Comparison of ENCODE assay signal across 1 cellular context in the genomic region with DNA sequence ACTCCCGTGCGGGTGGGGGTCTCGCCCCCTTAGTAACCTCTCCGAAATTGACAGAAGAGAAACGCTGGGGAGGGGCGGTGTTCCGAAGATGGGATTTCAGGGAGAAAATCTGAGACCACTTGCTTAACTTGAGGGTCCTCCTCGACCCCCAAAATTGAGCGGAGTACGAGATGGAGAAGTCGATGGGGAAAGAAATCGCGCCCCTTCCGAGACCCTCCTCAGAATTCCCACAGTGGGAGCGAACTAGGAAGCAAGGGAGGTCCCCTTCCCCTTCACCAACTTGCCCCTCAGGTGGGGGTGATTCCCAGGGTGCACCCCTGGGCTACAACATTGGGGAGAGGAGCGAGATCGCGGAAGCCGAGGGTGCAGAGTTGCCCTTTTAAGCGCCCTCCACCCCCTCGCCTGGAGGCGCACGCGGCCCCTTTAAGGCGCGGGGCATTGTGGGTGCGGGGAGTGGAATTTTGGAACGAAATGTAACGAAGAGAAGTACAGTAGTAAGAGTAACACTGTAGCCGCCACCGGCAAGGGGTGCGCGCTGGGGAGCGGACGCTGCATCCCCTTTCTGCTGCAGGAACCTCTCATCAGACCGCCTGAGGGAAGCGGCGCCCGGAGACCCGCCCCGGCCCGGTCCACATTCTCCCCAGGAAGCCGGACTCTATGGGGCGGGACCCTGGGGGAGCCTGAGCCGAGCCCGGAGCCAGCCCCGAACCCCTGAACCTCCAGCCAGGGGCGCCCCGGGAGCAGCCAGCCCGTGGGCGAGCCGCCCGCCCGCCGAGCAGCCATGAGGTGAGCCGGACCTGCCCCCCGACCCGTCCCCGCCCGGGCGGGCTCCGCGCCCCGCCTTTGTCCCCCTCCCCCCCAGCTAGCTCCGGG.
TF ChIP-seq lines count a peak whose summit lies in the region.

A gene (plus strand): TSS at position 489 of the 873 bp plus-strand sequence. CDS start 293 bp downstream, at position 782.

TF ChIP-seq in GM12878, 131 proteins besides CTCF, POLR2A, EP300 and RAD21 (continued from another document):
- TF ChIP-seq, protein P1, sequence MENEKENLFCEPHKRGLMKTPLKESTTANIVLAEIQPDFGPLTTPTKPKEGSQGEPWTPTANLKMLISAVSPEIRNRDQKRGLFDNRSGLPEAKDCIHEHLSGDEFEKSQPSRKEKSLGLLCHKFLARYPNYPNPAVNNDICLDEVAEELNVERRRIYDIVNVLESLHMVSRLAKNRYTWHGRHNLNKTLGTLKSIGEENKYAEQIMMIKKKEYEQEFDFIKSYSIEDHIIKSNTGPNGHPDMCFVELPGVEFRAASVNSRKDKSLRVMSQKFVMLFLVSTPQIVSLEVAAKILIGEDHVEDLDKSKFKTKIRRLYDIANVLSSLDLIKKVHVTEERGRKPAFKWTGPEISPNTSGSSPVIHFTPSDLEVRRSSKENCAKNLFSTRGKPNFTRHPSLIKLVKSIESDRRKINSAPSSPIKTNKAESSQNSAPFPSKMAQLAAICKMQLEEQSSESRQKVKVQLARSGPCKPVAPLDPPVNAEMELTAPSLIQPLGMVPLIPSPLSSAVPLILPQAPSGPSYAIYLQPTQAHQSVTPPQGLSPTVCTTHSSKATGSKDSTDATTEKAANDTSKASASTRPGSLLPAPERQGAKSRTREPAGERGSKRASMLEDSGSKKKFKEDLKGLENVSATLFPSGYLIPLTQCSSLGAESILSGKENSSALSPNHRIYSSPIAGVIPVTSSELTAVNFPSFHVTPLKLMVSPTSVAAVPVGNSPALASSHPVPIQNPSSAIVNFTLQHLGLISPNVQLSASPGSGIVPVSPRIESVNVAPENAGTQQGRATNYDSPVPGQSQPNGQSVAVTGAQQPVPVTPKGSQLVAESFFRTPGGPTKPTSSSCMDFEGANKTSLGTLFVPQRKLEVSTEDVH (IDR thresholded peaks at IDR 0.05; ENCODE audit: low read depth, partially characterized antibody), result peak; percentile 39
- peak; percentile 90 for TF ChIP-seq POLR2AphosphoS2 (IDR thresholded peaks at IDR 0.05; ENCODE audit: low read depth, low read length)
- TF ChIP-seq ETV6 (conservative IDR thresholded peaks at IDR 0.05 in 1 of 2, IDR thresholded peaks at IDR 0.05 in 1 of 2; ENCODE audit: borderline replicate concordance in 1 of 2, low read depth in 1 of 2), result no peak
- peak; percentile 99 for TF ChIP-seq POLR2AphosphoS5 (IDR thresholded peaks at IDR 0.05; ENCODE audit: low read length)
- TF ChIP-seq NR2C1 (IDR thresholded peaks at IDR 0.05), result no peak
- peak; percentile 58 for TF ChIP-seq IKZF1 (conservative IDR thresholded peaks at IDR 0.05)
- TF ChIP-seq GATAD2B (conservative IDR thresholded peaks at IDR 0.05; ENCODE audit: low read depth), result peak; percentile 54; the same call in 1 of the 2 replicates
- TF ChIP-seq RB1 (IDR thresholded peaks at IDR 0.05; ENCODE audit: borderline replicate concordance), result no peak
- TF ChIP-seq NRF1 (conservative IDR thresholded peaks at IDR 0.05; ENCODE audit: low read depth, low read length), result no peak
- peak; percentile 93 for TF ChIP-seq SMAD5 (IDR thresholded peaks at IDR 0.05; ENCODE audit: low read depth)
- TF ChIP-seq NFYA (IDR thresholded peaks at IDR 0.05; ENCODE audit: borderline replicate concordance, low read depth, low read length), result no peak
- no peak for TF ChIP-seq RBBP5 (conservative IDR thresholded peaks at IDR 0.05)
- TF ChIP-seq BHLHE40 (IDR thresholded peaks at IDR 0.05; ENCODE audit: borderline replicate concordance in 1 of 2, low read depth in 2 of 2, low read length in 1 of 2), result peak in 1 of 2 experiments; percentile 51; a peak in 2 of 4 replicates
- TF ChIP-seq, protein P2, sequence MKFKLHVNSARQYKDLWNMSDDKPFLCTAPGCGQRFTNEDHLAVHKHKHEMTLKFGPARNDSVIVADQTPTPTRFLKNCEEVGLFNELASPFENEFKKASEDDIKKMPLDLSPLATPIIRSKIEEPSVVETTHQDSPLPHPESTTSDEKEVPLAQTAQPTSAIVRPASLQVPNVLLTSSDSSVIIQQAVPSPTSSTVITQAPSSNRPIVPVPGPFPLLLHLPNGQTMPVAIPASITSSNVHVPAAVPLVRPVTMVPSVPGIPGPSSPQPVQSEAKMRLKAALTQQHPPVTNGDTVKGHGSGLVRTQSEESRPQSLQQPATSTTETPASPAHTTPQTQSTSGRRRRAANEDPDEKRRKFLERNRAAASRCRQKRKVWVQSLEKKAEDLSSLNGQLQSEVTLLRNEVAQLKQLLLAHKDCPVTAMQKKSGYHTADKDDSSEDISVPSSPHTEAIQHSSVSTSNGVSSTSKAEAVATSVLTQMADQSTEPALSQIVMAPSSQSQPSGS (IDR thresholded peaks at IDR 0.05; ENCODE audit: low read length), result no peak
- no peak for TF ChIP-seq SREBF2 (IDR thresholded peaks at IDR 0.05; ENCODE audit: low read length)
- peak; percentile 76 for TF ChIP-seq HDAC6 (IDR thresholded peaks at IDR 0.05; ENCODE audit: unreplicated experiment)
- TF ChIP-seq SIX5 (IDR thresholded peaks at IDR 0.05; ENCODE audit: low read depth, low read length, severe bottlenecking), result no peak
- TF ChIP-seq, protein P3, sequence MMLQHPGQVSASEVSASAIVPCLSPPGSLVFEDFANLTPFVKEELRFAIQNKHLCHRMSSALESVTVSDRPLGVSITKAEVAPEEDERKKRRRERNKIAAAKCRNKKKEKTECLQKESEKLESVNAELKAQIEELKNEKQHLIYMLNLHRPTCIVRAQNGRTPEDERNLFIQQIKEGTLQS (IDR thresholded peaks at IDR 0.05; ENCODE audit: borderline replicate concordance, extremely low read depth, low read depth, low read length), result no peak
- no peak for TF ChIP-seq ESRRA (IDR thresholded peaks at IDR 0.05; ENCODE audit: low read length)
- peak; percentile 97 for TF ChIP-seq TAF1 (IDR thresholded peaks at IDR 0.05; ENCODE audit: borderline replicate concordance, low read depth, low read length)
- TF ChIP-seq ZNF207 (IDR thresholded peaks at IDR 0.05; ENCODE audit: borderline replicate concordance), result peak; percentile 93
- TF ChIP-seq TCF3 (IDR thresholded peaks at IDR 0.05; ENCODE audit: borderline replicate concordance, insufficient read depth, low read depth, low read length), result 0 out of 2 replicates have a peak, but pooled peaks have one; percentile 51
- TF ChIP-seq SUZ12 (IDR thresholded peaks at IDR 0.05; ENCODE audit: unreplicated experiment), result no peak
- TF ChIP-seq, protein P4, sequence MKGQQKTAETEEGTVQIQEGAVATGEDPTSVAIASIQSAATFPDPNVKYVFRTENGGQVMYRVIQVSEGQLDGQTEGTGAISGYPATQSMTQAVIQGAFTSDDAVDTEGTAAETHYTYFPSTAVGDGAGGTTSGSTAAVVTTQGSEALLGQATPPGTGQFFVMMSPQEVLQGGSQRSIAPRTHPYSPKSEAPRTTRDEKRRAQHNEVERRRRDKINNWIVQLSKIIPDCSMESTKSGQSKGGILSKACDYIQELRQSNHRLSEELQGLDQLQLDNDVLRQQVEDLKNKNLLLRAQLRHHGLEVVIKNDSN (IDR thresholded peaks at IDR 0.05; ENCODE audit: borderline replicate concordance, extremely low read length, insufficient read depth, low read depth, low read length), result no peak
- TF ChIP-seq NR2C2 (IDR thresholded peaks at IDR 0.05; ENCODE audit: borderline replicate concordance, control insufficient read depth, insufficient read length, low read depth), result no peak
- TF ChIP-seq SUPT20H (IDR thresholded peaks at IDR 0.05; ENCODE audit: borderline replicate concordance, control insufficient read depth, low read depth, low read length), result no peak
- TF ChIP-seq MEF2A (IDR thresholded peaks at IDR 0.05; ENCODE audit: insufficient read depth, low read depth, low read length), result peak; percentile 38; the same call in 1 of the 2 replicates
- peak; percentile 90 for TF ChIP-seq PML (IDR thresholded peaks at IDR 0.05; ENCODE audit: low read length)
- no peak for TF ChIP-seq ZNF384 (IDR thresholded peaks at IDR 0.05; ENCODE audit: borderline replicate concordance, low read depth, low read length)
- no peak for TF ChIP-seq DPF2 (IDR thresholded peaks at IDR 0.05)
- TF ChIP-seq TCF7 (IDR thresholded peaks at IDR 0.05; ENCODE audit: borderline replicate concordance), result no peak
- TF ChIP-seq SRF (IDR thresholded peaks at IDR 0.05; ENCODE audit: low read depth in 2 of 2, low read length in 2 of 2), result no peak
- peak; percentile 85 for TF ChIP-seq CHD2 (IDR thresholded peaks at IDR 0.05; ENCODE audit: borderline replicate concordance, low read depth, low read length)
- TF ChIP-seq SPI1 (IDR thresholded peaks at IDR 0.05; ENCODE audit: borderline replicate concordance, insufficient read depth, low read depth, low read length), result no peak
- TF ChIP-seq JUND (IDR thresholded peaks at IDR 0.05; ENCODE audit: low read depth, low read length), result peak; percentile 28; the same call in 1 of the 2 replicates
- TF ChIP-seq SREBF1 (IDR thresholded peaks at IDR 0.05; ENCODE audit: low read length), result no peak
- no peak for TF ChIP-seq BRCA1 (IDR thresholded peaks at IDR 0.05; ENCODE audit: low read depth, low read length)
- no peak for TF ChIP-seq ZNF24 (IDR thresholded peaks at IDR 0.05)
- TF ChIP-seq PAX8 (IDR thresholded peaks at IDR 0.05), result no peak
- peak; percentile 26 to 38; a peak in 3 of 4 replicates for TF ChIP-seq IKZF2 (IDR thresholded peaks at IDR 0.05)
- TF ChIP-seq MXI1 (IDR thresholded peaks at IDR 0.05; ENCODE audit: low read depth, low read length), result no peak; the same call in 1 of the 2 replicates
- TF ChIP-seq LARP7 (IDR thresholded peaks at IDR 0.05), result peak; percentile 67
- no peak for TF ChIP-seq RCOR1 (conservative IDR thresholded peaks at IDR 0.05; ENCODE audit: low read depth, low read length)
- TF ChIP-seq RELA (IDR thresholded peaks at IDR 0.05; ENCODE audit: borderline replicate concordance, partially characterized antibody), result no peak
- TF ChIP-seq ATF7 (IDR thresholded peaks at IDR 0.05; ENCODE audit: low read depth), result peak; percentile 43
- TF ChIP-seq NFIC (IDR thresholded peaks at IDR 0.05; ENCODE audit: low read depth, low read length), result no peak
- TF ChIP-seq SMC3 (IDR thresholded peaks at IDR 0.05; ENCODE audit: borderline replicate concordance, low read length), result no peak
